11 cellular contexts compared by ENCODE assay signal in genomic region chr1:247322849-247323586, GRCh38. TPM values are rescaled to one million over a fixed set of nuclear protein-coding genes. Genes with fewer than 3 reads are reported as not detected.
DNase-seq lines count a peak whose midpoint lies in the region; ATAC-seq lines count a peak whose summit lies in the region.
"Had no signal": no experiment of that assay in that cellular context is flagged by ENCODE, and none has a peak within 500 bp of the region (broad histone marks: within the 10 kb centered on the region; RNA-seq: fewer than 3 reads in every experiment).

No MANE protein-coding gene starts in this region.

- H3K4me1 Mint-ChIP-seq in activated naive CD4-positive, alpha-beta T cell treated with anti-CD3 and anti-CD28 coated beads, Interleukin-2, amount 10 ng/mL, durations not matched to agents 7 days and 5 days: peaks cover 33% of the 10 kb centered on the region
- peaks cover 41% of the 10 kb centered on the region for H3K4me1 Mint-ChIP-seq in activated T-cell treated with anti-CD3 and anti-CD28 coated beads, Interleukin-2, amount 50 U/mL, for 24 hours (ENCODE audit: low read depth)
- H3K4me1 Mint-ChIP-seq in stimulated activated naive CD8-positive, alpha-beta T cell treated with anti-CD3 and anti-CD28 coated beads, Interleukin-15, amount 100 ng/mL, for 72 hours: peaks cover 43% of the 10 kb centered on the region

- H2BK12ac ChIP-seq in mesenchymal stem cell (ENCODE audit: low read length in 2 of 2): no peak overlapping the region

- no peak overlapping the region for H2AK5ac ChIP-seq in mesenchymal stem cell (ENCODE audit: low read length, severe bottlenecking)

- H3K9me3 Mint-ChIP-seq in activated naive CD4-positive, alpha-beta T cell treated with anti-CD3 and anti-CD28 coated beads, Interleukin-2, amount 10 ng/mL, durations not matched to agents 7 days and 5 days: no peaks in the 10 kb centered on the region
- no peaks in the 10 kb centered on the region for H3K9me3 Mint-ChIP-seq in activated T-cell treated with anti-CD3 and anti-CD28 coated beads, Interleukin-2, amount 50 U/mL, for 24 hours
- H3K9me3 Mint-ChIP-seq in stimulated activated naive CD8-positive, alpha-beta T cell treated with anti-CD3 and anti-CD28 coated beads, Interleukin-15, amount 100 ng/mL, for 72 hours: no peaks in the 10 kb centered on the region

- no peaks in the 10 kb centered on the region for H3K27me3 Mint-ChIP-seq in activated naive CD4-positive, alpha-beta T cell treated with anti-CD3 and anti-CD28 coated beads, Interleukin-2, amount 10 ng/mL, durations not matched to agents 7 days and 5 days
- no peaks in the 10 kb centered on the region for H3K27me3 Mint-ChIP-seq in activated T-cell treated with anti-CD3 and anti-CD28 coated beads, Interleukin-2, amount 50 U/mL, for 24 hours
- H3K27me3 Mint-ChIP-seq in stimulated activated naive CD8-positive, alpha-beta T cell treated with anti-CD3 and anti-CD28 coated beads, Interleukin-15, amount 100 ng/mL, for 72 hours: no peaks in the 10 kb centered on the region

- H3K4me2 ChIP-seq in mesenchymal stem cell (ENCODE audit: low read length, poor library complexity, severe bottlenecking): no peak overlapping the region

- H3K27me3 ChIP-seq in H7 (ENCODE audit: control insufficient read depth, insufficient read depth, low read length): no peaks in the 10 kb centered on the region
- H3K27me3 ChIP-seq in mesenchymal stem cell (ENCODE audit: control insufficient read depth in 1 of 2, insufficient read depth in 1 of 2, low read length in 2 of 2): no peaks in the 10 kb centered on the region

- DNase-seq in activated naive CD4-positive, alpha-beta T cell treated with anti-CD3 and anti-CD28 coated beads, Interleukin-2, amount 10 ng/mL, durations not matched to agents 7 days and 5 days: peak; percentile 26
- no peak for DNase-seq in activated naive CD4-positive, alpha-beta T cell (lab: John Stamatoyannopoulos, UW)
- no peak for DNase-seq in activated T-cell treated with anti-CD3 and anti-CD28 coated beads, Interleukin-2, amount 50 U/mL, for 24 hours
- DNase-seq in stimulated activated naive CD8-positive, alpha-beta T cell treated with anti-CD3 and anti-CD28 coated beads, Interleukin-15, amount 100 ng/mL, for 72 hours: peak in 1 of 2 donors; percentile 76
- DNase-seq in H7 (no peak), mesenchymal stem cell (no peak), EL (no peak)
- DNase-seq: NCI-H2029 had no signal

- no peak overlapping the region for H4K8ac ChIP-seq in mesenchymal stem cell (ENCODE audit: low read length)

- peaks cover 38% of the 10 kb centered on the region for H3K36me3 Mint-ChIP-seq in activated naive CD4-positive, alpha-beta T cell treated with anti-CD3 and anti-CD28 coated beads, Interleukin-2, amount 10 ng/mL, durations not matched to agents 7 days and 5 days
- peaks cover 87% of the 10 kb centered on the region for H3K36me3 Mint-ChIP-seq in activated T-cell treated with anti-CD3 and anti-CD28 coated beads, Interleukin-2, amount 50 U/mL, for 24 hours (ENCODE audit: low read depth)

- no peak overlapping the region for H2BK5ac ChIP-seq in mesenchymal stem cell (ENCODE audit: low read depth, low read length, poor library complexity, severe bottlenecking)

- H3K9ac ChIP-seq in mesenchymal stem cell (ENCODE audit: low read length): no peak overlapping the region

- H3K4me3 ChIP-seq in H7 (ENCODE audit: insufficient read depth, low read depth, low read length) (no peak overlapping the region), mesenchymal stem cell (ENCODE audit: insufficient read depth in 1 of 2, low read depth in 1 of 2, low read length in 2 of 2) (no peak overlapping the region)
- H3K4me3 ChIP-seq: skin epidermis had no signal

- no peak overlapping the region for H2BK15ac ChIP-seq in mesenchymal stem cell (ENCODE audit: low read depth, poor library complexity, severe bottlenecking)

- H3K4me1 ChIP-seq in mesenchymal stem cell (ENCODE audit: control insufficient read depth, insufficient read depth, low read depth, low read length): peaks cover 6% of the 10 kb centered on the region

- H3K36me3 ChIP-seq in H7 (replicated peaks; ENCODE audit: control insufficient read depth, insufficient read depth, low read length): peaks cover 23% of the 10 kb centered on the region
- H3K36me3 ChIP-seq in mesenchymal stem cell (ENCODE audit: control insufficient read depth in 1 of 2, insufficient read depth in 2 of 2, low read depth in 1 of 2, low read length in 2 of 2): peaks cover 32 to 69% of the 10 kb centered on the region in 2 experiments

- no peak overlapping the region for H3K23ac ChIP-seq in mesenchymal stem cell (ENCODE audit: low read length in 2 of 2)

- H3K27ac Mint-ChIP-seq in activated naive CD4-positive, alpha-beta T cell treated with anti-CD3 and anti-CD28 coated beads, Interleukin-2, amount 10 ng/mL, durations not matched to agents 7 days and 5 days: peak overlapping the region; percentile 71
- H3K27ac Mint-ChIP-seq in activated T-cell treated with anti-CD3 and anti-CD28 coated beads, Interleukin-2, amount 50 U/mL, for 24 hours: peak overlapping the region; percentile 91
- peak overlapping the region; percentile 54 to 92 for H3K27ac Mint-ChIP-seq in stimulated activated naive CD8-positive, alpha-beta T cell treated with anti-CD3 and anti-CD28 coated beads, Interleukin-15, amount 100 ng/mL, for 72 hours

- no peak overlapping the region for H3K4ac ChIP-seq in mesenchymal stem cell (ENCODE audit: low read depth in 1 of 2, low read length in 2 of 2)

- H2BK120ac ChIP-seq in mesenchymal stem cell (ENCODE audit: low read depth, low read length): no peak overlapping the region

- H3K18ac ChIP-seq in mesenchymal stem cell (ENCODE audit: low read depth in 1 of 2, low read length in 2 of 2): no peak overlapping the region

- ATAC-seq in HG03039 (IDR thresholded peaks at IDR 0.05; ENCODE audit: unreplicated experiment): peak; percentile 39
- peak; percentile 91 for ATAC-seq in stimulated activated naive CD8-positive, alpha-beta T cell treated with anti-CD3 and anti-CD28 coated beads, Interleukin-15, amount 100 ng/mL, for 72 hours
- ATAC-seq: esophagus mucosa had no signal

- no peak overlapping the region for H3K27ac ChIP-seq in mesenchymal stem cell (ENCODE audit: low read length, poor library complexity, severe bottlenecking)
- H3K27ac ChIP-seq: skin epidermis had no signal

- H3K9me3 ChIP-seq in mesenchymal stem cell (ENCODE audit: control insufficient read depth, low read length): no peaks in the 10 kb centered on the region

- H3K79me1 ChIP-seq in mesenchymal stem cell (replicated peaks; ENCODE audit: low read length, poor library complexity, severe bottlenecking): peaks cover 28% of the 10 kb centered on the region

- H4K91ac ChIP-seq in mesenchymal stem cell (ENCODE audit: low read length): no peak overlapping the region

- H3K14ac ChIP-seq in mesenchymal stem cell (ENCODE audit: low read length in 2 of 2): no peak overlapping the region

- no peak overlapping the region for H2AFZ ChIP-seq in mesenchymal stem cell (ENCODE audit: low read depth, low read length)

- CTCF ChIA-PET in activated naive CD4-positive, alpha-beta T cell treated with anti-CD3 and anti-CD28 coated beads, Interleukin-2, amount 10 ng/mL, durations not matched to agents 7 days and 5 days (lab: Charles Lee): interaction anchor here (0.9 kb wide), 1 partner anchor 50 kb away, joined by 3 read pairs; no protein-coding TSS in a partner anchor

- peak overlapping the region; percentile 16 for H3K4me3 Mint-ChIP-seq in activated naive CD4-positive, alpha-beta T cell treated with anti-CD3 and anti-CD28 coated beads, Interleukin-2, amount 10 ng/mL, durations not matched to agents 7 days and 5 days
- H3K4me3 Mint-ChIP-seq in activated T-cell treated with anti-CD3 and anti-CD28 coated beads, Interleukin-2, amount 50 U/mL, for 24 hours: peak overlapping the region; percentile 54
- H3K4me3 Mint-ChIP-seq in stimulated activated naive CD8-positive, alpha-beta T cell treated with anti-CD3 and anti-CD28 coated beads, Interleukin-15, amount 100 ng/mL, for 72 hours: peak overlapping the region; percentile 53 to 86

- WGBS in mesenchymal stem cell: 90% methylated on average over 12 of the region's 12 CpGs

RNA-seq across cellular contexts. Expression of gene ZNF496, which starts 8.6 kb away (rescaled TPM):
- total RNA-seq in H7 (2014; rRNA removed; shearing (Covaris generic)): 127 and 150 TPM in 2 replicates
- polyA plus RNA-seq in mesenchymal stem cell (2013, experiment 1 of 2): 12.9 TPM
- polyA plus RNA-seq in mesenchymal stem cell (2013, experiment 2 of 2): 12.9 TPM

Comparison
In these comparisons a context has a peak if more than half of its experiments do, and no peak if none do; other contexts are left out.
1. H3K4me3 Mint-ChIP-seq: peak in every context shown above with its lines; median percentile 70 in stimulated activated naive CD8-positive, alpha-beta T cell treated with anti-CD3 and anti-CD28 coated beads, Interleukin-15, amount 100 ng/mL, for 72 hours; 54 in activated T-cell treated with anti-CD3 and anti-CD28 coated beads, Interleukin-2, amount 50 U/mL, for 24 hours; 16 in activated naive CD4-positive, alpha-beta T cell treated with anti-CD3 and anti-CD28 coated beads, Interleukin-2, amount 10 ng/mL, durations not matched to agents 7 days and 5 days.